8 cellular contexts compared by ENCODE assay signal in genomic region chr11:64845125-64845735, GRCh38. TPM values are rescaled to one million over a fixed set of nuclear protein-coding genes. Genes with fewer than 3 reads are reported as not detected.
DNase-seq lines count a peak whose midpoint lies in the region; ATAC-seq and TF ChIP-seq lines count a peak whose summit lies in the region.

No MANE protein-coding gene starts in this region.

- H3K36me3 Mint-ChIP-seq in CD14-positive monocyte (peaks cover 0 to 2% of the 10 kb centered on the region in 2 donors), IgD-negative memory B cell (no peaks in the 10 kb centered on the region), natural killer cell (no peaks in the 10 kb centered on the region)

- no peaks in the 10 kb centered on the region for H3K36me3 ChIP-seq in breast epithelium

- H3K4me1 Mint-ChIP-seq in CD14-positive monocyte = peaks cover 38% of the 10 kb centered on the region
- peaks cover 23 to 32% (median 31%) of the 10 kb centered on the region in 3 donors for H3K4me1 Mint-ChIP-seq in IgD-negative memory B cell
- H3K4me1 Mint-ChIP-seq in natural killer cell = peaks cover 31 to 45% of the 10 kb centered on the region in 2 donors

- ATAC-seq in natural killer cell (no peak), GM18868 (IDR thresholded peaks at IDR 0.05; ENCODE audit: unreplicated experiment) (no peak), GM19467 (IDR thresholded peaks at IDR 0.05; ENCODE audit: unreplicated experiment) (no peak)

- peak overlapping the region; percentile 94 to 96 for H3K27ac ChIP-seq in breast epithelium

- TF ChIP-seq CTCF in CD14-positive monocyte (IDR thresholded peaks at IDR 0.05) (no peak), breast epithelium (IDR thresholded peaks at IDR 0.05) (no peak), natural killer cell (IDR thresholded peaks at IDR 0.05) (no peak)

- no peak for DNase-seq in CD14-positive monocyte (ENCODE audit: low spot score)
- peak in 1 of 2 donors; percentile 40 for DNase-seq in breast epithelium (ENCODE audit: low spot score in 2 of 2)
- no peak for DNase-seq in natural killer cell
- DNase-seq in KBM-7 = no peak
- no peak for DNase-seq in NCI-H146 treated with DMSO at 0.1 percent for 48 hours (lab: John Stamatoyannopoulos, UW; ENCODE audit: unreplicated experiment)

- H3K4me3 Mint-ChIP-seq in CD14-positive monocyte (peak overlapping the region; percentile 56 to 57), IgD-negative memory B cell (peak overlapping the region; percentile 57 to 84 (median 78)), natural killer cell (peak overlapping the region; percentile 78)

- H3K9me3 Mint-ChIP-seq in CD14-positive monocyte (peaks cover 0 to 2% (median 0%) of the 10 kb centered on the region in 7 donors), IgD-negative memory B cell (no peaks in the 10 kb centered on the region), natural killer cell (no peaks in the 10 kb centered on the region)

- in situ Hi-C loops in KBM-7 (cut with MboI; ENCODE audit: low pct_unique_long_range_greater_than_20kb, low sequenced_read_pairs) = no loop called here

- peak overlapping the region; percentile 24 to 82 (median 68) for H3K4me3 ChIP-seq in breast epithelium

- no peaks in the 10 kb centered on the region for H3K27me3 ChIP-seq in breast epithelium

- TF ChIP-seq POLR2A in breast epithelium (IDR thresholded peaks at IDR 0.05) = no peak

- H3K27ac Mint-ChIP-seq in CD14-positive monocyte (peak overlapping the region in 3 of 7 donors; percentile 15 to 77 (median 63)), IgD-negative memory B cell (peak overlapping the region; percentile 29 to 86 (median 46)), natural killer cell (peak overlapping the region; percentile 74 to 79)

- intact Hi-C loops in CD14-positive monocyte (cut with micrococcal nuclease) (loop anchor here in 1 of 2 donors (10.0 kb wide), 2 partner anchors 60 to 170 kb away; partner anchors contain the start of gene ARL2), breast epithelium (cut with DNase I; ENCODE audit: low total_unique reads) (loop anchor here (5.0 kb wide), 1 partner anchor 52 kb away; no protein-coding TSS in a partner anchor), natural killer cell (cut with micrococcal nuclease) (loop anchor here (5.0 to 10.0 kb wide), 3 partner anchors 167 to 490 kb away; partner anchors contain the start of genes ARL2, DPF2 and TM7SF2)

- H3K9me3 ChIP-seq in breast epithelium = no peaks in the 10 kb centered on the region

- peaks cover 11 to 24% of the 10 kb centered on the region in 2 donors for H3K4me1 ChIP-seq in breast epithelium

- peaks cover 3 to 19% (median 18%) of the 10 kb centered on the region in 3 donors for H3K27me3 Mint-ChIP-seq in CD14-positive monocyte (ENCODE audit: low read depth in 3 of 3)
- H3K27me3 Mint-ChIP-seq in IgD-negative memory B cell = no peaks in the 10 kb centered on the region
- no peaks in the 10 kb centered on the region for H3K27me3 Mint-ChIP-seq in natural killer cell (ENCODE audit: low read depth in 2 of 2)

RNA-seq across cellular contexts. Expression of gene CDC42BPG, which starts 0.8 kb away (rescaled TPM):
- polyA plus RNA-seq in CD14-positive monocyte = not detected
- 0.15 TPM for polyA plus RNA-seq in IgD-negative memory B cell
- 10 to 100 TPM in 1 of 3 donors, 1 to 10 TPM in 1, not detected in 1; 5.9 to 14.9 TPM for total RNA-seq in breast epithelium
- 10 to 100 TPM in 2 of 3 donors, 1 to 10 TPM in 1; 8.2 to 12.7 (median 10.7) TPM for total RNA-seq in natural killer cell

RNA-seq across cellular contexts. Expression of gene EHD1, which starts 33.2 kb away (rescaled TPM):
- polyA plus RNA-seq in CD14-positive monocyte (10 to 100 TPM; 30.3 to 48.4 TPM), IgD-negative memory B cell (210 TPM)
- total RNA-seq in breast epithelium (10 to 100 TPM; 26.9 to 45.4 (median 31.2) TPM), natural killer cell (100 to 1,000 TPM; 218 to 246 (median 225) TPM)

RNA-seq across cellular contexts. Expression of gene MEN1, which starts 34.9 kb away (rescaled TPM):
- polyA plus RNA-seq in CD14-positive monocyte = 10 to 100 TPM in 1 of 2 donors, 1 to 10 TPM in 1; 9.4 to 10.0 TPM
- 36.4 TPM for polyA plus RNA-seq in IgD-negative memory B cell
- total RNA-seq in breast epithelium = 10 to 100 TPM; 11.4 to 19.0 (median 14.8) TPM
- total RNA-seq in natural killer cell = 10 to 100 TPM; 29.3 to 42.2 (median 32.2) TPM

RNA-seq across cellular contexts. Expression of gene MAP4K2, which starts 42.2 kb away (rescaled TPM):
- polyA plus RNA-seq in CD14-positive monocyte (10 to 100 TPM in 1 of 2 donors, 1 to 10 TPM in 1; 9.9 to 12.6 TPM), IgD-negative memory B cell (68.1 TPM)
- total RNA-seq in breast epithelium (10 to 100 TPM in 2 of 3 donors, 1 to 10 TPM in 1; 7.7 to 16.1 (median 14.0) TPM), natural killer cell (10 to 100 TPM; 38.3 to 40.6 (median 38.7) TPM)

Comparison
In these comparisons a context has a peak if more than half of its experiments do, and no peak if none do; other contexts are left out.
1. RNA of gene EHD1, which starts 33.2 kb away (total RNA-seq): 218 to 246 TPM in natural killer cell; 26.9 to 45.4 TPM in breast epithelium; every median in the first group is over 4 times any median in the second.
2. Peak in every context shown above with its lines, with median percentiles within 50 percentile points of each other: H3K4me3 Mint-ChIP-seq.